Comparison of ENCODE assay signal across 1 cellular context in the genomic region with DNA sequence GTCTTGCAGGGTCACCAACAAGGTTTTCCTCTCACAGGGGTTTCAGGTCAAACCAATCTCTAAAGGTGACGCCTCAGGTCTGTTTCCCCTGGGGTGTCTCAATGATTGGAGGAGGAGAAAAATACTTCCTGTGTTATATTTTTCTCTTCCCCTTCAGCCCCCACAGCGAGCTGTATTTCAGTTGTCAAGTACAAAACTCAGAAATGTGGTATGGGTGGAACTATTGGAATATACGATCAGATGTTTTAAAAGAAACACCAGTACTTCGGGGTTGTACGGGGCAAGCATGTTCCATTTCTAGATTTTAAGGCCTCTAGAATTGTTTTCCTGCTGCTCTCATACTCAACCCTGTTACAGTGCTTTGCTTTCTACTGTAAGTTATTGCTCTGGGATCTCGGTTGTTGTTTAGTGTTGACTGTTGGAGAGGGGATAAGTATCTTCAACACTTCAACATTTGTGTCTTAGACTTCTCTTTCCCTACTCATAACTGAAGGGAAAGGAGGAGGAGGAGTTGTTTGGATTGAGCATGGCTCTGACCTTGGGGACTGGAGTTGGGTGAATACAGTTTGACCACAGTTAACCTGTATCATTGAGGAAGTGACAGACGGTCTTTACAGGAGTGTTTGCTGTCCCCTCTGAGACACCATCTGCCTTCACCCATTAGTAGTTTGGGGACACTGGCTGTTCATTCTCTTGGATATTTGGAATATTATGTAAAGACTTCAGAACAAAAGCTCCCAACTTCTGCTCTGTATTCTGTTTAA.
TF ChIP-seq lines count a peak whose summit lies in the region.

No MANE protein-coding gene starts in this region.

TF ChIP-seq in IMR-90, 13 proteins besides CTCF, POLR2A, EP300 and RAD21 (continued from another document):
- TF ChIP-seq, protein P1, sequence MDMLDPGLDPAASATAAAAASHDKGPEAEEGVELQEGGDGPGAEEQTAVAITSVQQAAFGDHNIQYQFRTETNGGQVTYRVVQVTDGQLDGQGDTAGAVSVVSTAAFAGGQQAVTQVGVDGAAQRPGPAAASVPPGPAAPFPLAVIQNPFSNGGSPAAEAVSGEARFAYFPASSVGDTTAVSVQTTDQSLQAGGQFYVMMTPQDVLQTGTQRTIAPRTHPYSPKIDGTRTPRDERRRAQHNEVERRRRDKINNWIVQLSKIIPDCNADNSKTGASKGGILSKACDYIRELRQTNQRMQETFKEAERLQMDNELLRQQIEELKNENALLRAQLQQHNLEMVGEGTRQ (IDR thresholded peaks at IDR 0.05; ENCODE audit: low read depth, low read length), result no peak
- TF ChIP-seq FOS (IDR thresholded peaks at IDR 0.05; ENCODE audit: low read depth, low read length), result no peak
- TF ChIP-seq SMC3 (IDR thresholded peaks at IDR 0.05; ENCODE audit: low read depth, low read length), result no peak
- TF ChIP-seq CHD1 (IDR thresholded peaks at IDR 0.05; ENCODE audit: low read depth, low read length), result no peak
- no peak for TF ChIP-seq NFE2L2 (IDR thresholded peaks at IDR 0.05; ENCODE audit: low read depth, low read length)
- no peak for TF ChIP-seq RFX5 (IDR thresholded peaks at IDR 0.05; ENCODE audit: low read depth, low read length)
- TF ChIP-seq CEBPB (IDR thresholded peaks at IDR 0.05; ENCODE audit: low read depth, low read length), result no peak
- TF ChIP-seq MXI1 (IDR thresholded peaks at IDR 0.05; ENCODE audit: borderline replicate concordance, low read depth, low read length), result no peak
